In the genomic region with DNA sequence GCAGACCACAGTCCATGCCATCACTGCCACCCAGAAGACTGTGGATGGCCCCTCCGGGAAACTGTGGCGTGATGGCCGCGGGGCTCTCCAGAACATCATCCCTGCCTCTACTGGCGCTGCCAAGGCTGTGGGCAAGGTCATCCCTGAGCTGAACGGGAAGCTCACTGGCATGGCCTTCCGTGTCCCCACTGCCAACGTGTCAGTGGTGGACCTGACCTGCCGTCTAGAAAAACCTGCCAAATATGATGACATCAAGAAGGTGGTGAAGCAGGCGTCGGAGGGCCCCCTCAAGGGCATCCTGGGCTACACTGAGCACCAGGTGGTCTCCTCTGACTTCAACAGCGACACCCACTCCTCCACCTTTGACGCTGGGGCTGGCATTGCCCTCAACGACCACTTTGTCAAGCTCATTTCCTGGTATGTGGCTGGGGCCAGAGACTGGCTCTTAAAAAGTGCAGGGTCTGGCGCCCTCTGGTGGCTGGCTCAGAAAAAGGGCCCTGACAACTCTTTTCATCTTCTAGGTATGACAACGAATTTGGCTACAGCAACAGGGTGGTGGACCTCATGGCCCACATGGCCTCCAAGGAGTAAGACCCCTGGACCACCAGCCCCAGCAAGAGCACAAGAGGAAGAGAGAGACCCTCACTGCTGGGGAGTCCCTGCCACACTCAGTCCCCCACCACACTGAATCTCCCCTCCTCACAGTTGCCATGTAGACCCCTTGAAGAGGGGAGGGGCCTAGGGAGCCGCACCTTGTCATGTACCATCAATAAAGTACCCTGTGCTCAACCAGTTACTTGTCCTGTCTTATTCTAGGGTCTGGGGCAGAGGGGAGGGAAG, we compare ENCODE assay signal across 8 cellular contexts. TPM values are rescaled to one million over a fixed set of nuclear protein-coding genes. Genes with fewer than 3 reads are reported as not detected.
A peak's percentile ranks its signal among the peaks of the same experiment; 100 is the strongest.
DNase-seq lines count a peak whose midpoint lies in the region; ATAC-seq and TF ChIP-seq lines count a peak whose summit lies in the region.
"Not testable (repeated sequence)": the region's sequence is repeated elsewhere in the genome, so short reads cannot be mapped to it uniquely, and the experiment has no call there.

No MANE protein-coding gene starts in this region.

- H3K27ac ChIP-seq in C4-2B (peak overlapping the region; percentile 13), HEK293 (ENCODE audit: extremely low read depth, low read depth, low read length) (peak overlapping the region; percentile 93)
- H3K27ac ChIP-seq in naive thymus-derived CD4-positive, alpha-beta T cell (ENCODE audit: low read depth, low read length) = peak overlapping the region; percentile 52

- not testable (repeated sequence) for H3K27me3 Mint-ChIP-seq in naive thymus-derived CD4-positive, alpha-beta T cell

- H3K9me3 Mint-ChIP-seq in activated naive CD4-positive, alpha-beta T cell treated with anti-CD3 and anti-CD28 coated beads, Interleukin-2, amount 50 U/mL, for 72 hours; naive thymus-derived CD4-positive, alpha-beta T cell: not testable (repeated sequence)

- H3K27me3 ChIP-seq in naive thymus-derived CD4-positive, alpha-beta T cell (ENCODE audit: control insufficient read depth in 2 of 2, insufficient read depth in 2 of 2, low read length in 2 of 2) = not testable (repeated sequence)

- peak overlapping the region; percentile 96 to 99 for H3K27ac Mint-ChIP-seq in activated naive CD4-positive, alpha-beta T cell treated with anti-CD3 and anti-CD28 coated beads, Interleukin-2, amount 50 U/mL, for 72 hours
- H3K27ac Mint-ChIP-seq in naive thymus-derived CD4-positive, alpha-beta T cell = peak overlapping the region; percentile 66 to 94 (median 86)

- DNase-seq in NCI-H345 (lab: John Stamatoyannopoulos, UW) (peak; percentile 79), T1000 (lab: John Stamatoyannopoulos, UW) (peak; percentile 38), fibroblast of the aortic adventitia (ENCODE audit: low read depth) (peak; percentile 90)
- peak; percentile 81 to 83 for DNase-seq in activated naive CD4-positive, alpha-beta T cell treated with anti-CD3 and anti-CD28 coated beads, Interleukin-2, amount 50 U/mL, for 72 hours (ENCODE audit: low spot score in 2 of 2)
- DNase-seq in naive thymus-derived CD4-positive, alpha-beta T cell = peak; percentile 70 to 83 (median 78)
- DNase-seq in stimulated activated CD8-positive, alpha-beta memory T cell treated with anti-CD3 and anti-CD28 coated beads, Interleukin-15, amount 100 ng/mL, for 4 hours (ENCODE audit: low read depth in 2 of 2) = peak; percentile 63 to 75

- H3K36me3 ChIP-seq in HEK293 (ENCODE audit: control insufficient read depth in 2 of 2, insufficient read depth in 1 of 2, low read length in 2 of 2) = peaks cover 3 to 72% of the 10 kb centered on the region in 2 experiments; a peak in 1 of 3 replicates
- peaks cover 12 to 43% (median 15%) of the 10 kb centered on the region in 3 experiments for H3K36me3 ChIP-seq in naive thymus-derived CD4-positive, alpha-beta T cell (ENCODE audit: control insufficient read depth in 2 of 3, insufficient read depth in 3 of 3, low read length in 3 of 3)

- peak; percentile 95 for TF ChIP-seq CTCF in C4-2B (conservative IDR thresholded peaks at IDR 0.05)
- peak; percentile 90 for TF ChIP-seq CTCF in HEK293 (tag by site-specific recombination; IDR thresholded peaks at IDR 0.05)
- TF ChIP-seq CTCF in fibroblast of the aortic adventitia (IDR thresholded peaks at IDR 0.05; ENCODE audit: insufficient read depth, low read length) = peak; percentile 78

- intact Hi-C loops in naive thymus-derived CD4-positive, alpha-beta T cell (cut with micrococcal nuclease) = loop anchor here (1.0 kb wide), 3 partner anchors 114 to 214 kb away; no protein-coding TSS in a partner anchor

- ATAC-seq in activated naive CD4-positive, alpha-beta T cell treated with anti-CD3 and anti-CD28 coated beads, Interleukin-2, amount 50 U/mL, for 72 hours = not testable (repeated sequence)
- peak; percentile 33 for ATAC-seq in naive thymus-derived CD4-positive, alpha-beta T cell

- peaks cover 41 to 70% (median 64%) of the 10 kb centered on the region in 7 donors for H3K4me1 Mint-ChIP-seq in naive thymus-derived CD4-positive, alpha-beta T cell

- H3K4me1 ChIP-seq in HEK293 (ENCODE audit: control insufficient read depth, insufficient read depth, low read length) = not testable (repeated sequence)
- peaks cover 35 to 44% of the 10 kb centered on the region in 2 donors for H3K4me1 ChIP-seq in naive thymus-derived CD4-positive, alpha-beta T cell (ENCODE audit: control insufficient read depth in 2 of 2, insufficient read depth in 2 of 2, low read length in 2 of 2)

- CTCF ChIA-PET in HEK293 (lab: Yijun Ruan, JAX) = interaction anchor here (0.6 to 3.6 kb wide), 26 partner anchors 8 to 219 kb away, joined by 3 to 51 read pairs (median 4); a partner anchor contains a TSS
- CTCF ChIA-PET in naive thymus-derived CD4-positive, alpha-beta T cell (lab: Charles Lee) = interaction anchor here (0.6 to 7.1 kb wide), 31 partner anchors 9 to 215 kb away, joined by 3 to 106 read pairs (median 5); a partner anchor contains a TSS

- peaks cover 48 to 50% of the 10 kb centered on the region in 2 donors for H3K36me3 Mint-ChIP-seq in activated naive CD4-positive, alpha-beta T cell treated with anti-CD3 and anti-CD28 coated beads, Interleukin-2, amount 50 U/mL, for 72 hours
- peaks cover 6 to 37% (median 10%) of the 10 kb centered on the region in 5 donors for H3K36me3 Mint-ChIP-seq in naive thymus-derived CD4-positive, alpha-beta T cell

- H3K4me3 Mint-ChIP-seq in naive thymus-derived CD4-positive, alpha-beta T cell = peak overlapping the region; percentile 19 to 99 (median 63)

- POLR2A ChIA-PET in HEK293 (lab: Yijun Ruan, JAX) = interaction anchor here (0.9 to 4.9 kb wide), 7 partner anchors 11 to 201 kb away, joined by 3 to 46 read pairs (median 6); a partner anchor contains a TSS
- POLR2A ChIA-PET in naive thymus-derived CD4-positive, alpha-beta T cell (lab: Charles Lee) = interaction anchor here (0.7 to 7.5 kb wide), 17 partner anchors 12 to 215 kb away, joined by 3 to 104 read pairs (median 6); a partner anchor contains a TSS

- not testable (repeated sequence) for H3K4me3 ChIP-seq in HEK293 (ENCODE audit: low read depth, low read length); naive thymus-derived CD4-positive, alpha-beta T cell (ENCODE audit: low read length)
- H3K4me3 ChIP-seq in fibroblast of the aortic adventitia (ENCODE audit: low read depth, low read length) = peak overlapping the region; percentile 92

- not testable (repeated sequence) for H3K9me3 ChIP-seq in HEK293 (ENCODE audit: control insufficient read depth, insufficient read depth, low read depth, low read length); naive thymus-derived CD4-positive, alpha-beta T cell (ENCODE audit: control insufficient read depth in 2 of 3, low read length in 3 of 3)

TF ChIP-seq in HEK293, 187 proteins besides CTCF, POLR2A, EP300 and RAD21 (continues in another document):
- peak; percentile 89 for TF ChIP-seq SCRT2 (tag by site-specific recombination; IDR thresholded peaks at IDR 0.05)
- TF ChIP-seq ZFP37 (tag by site-specific recombination; IDR thresholded peaks at IDR 0.05) = 0 out of 2 replicates have a peak, but pooled peaks have one; percentile 23
- TF ChIP-seq ZBTB48 (tag by site-specific recombination; IDR thresholded peaks at IDR 0.05) = 0 out of 2 replicates have a peak, but pooled peaks have one; percentile 25
- 0 out of 2 replicates have a peak, but pooled peaks have one; percentile 29 for TF ChIP-seq ZSCAN30 (tag by site-specific recombination; IDR thresholded peaks at IDR 0.05)

RNA-seq across cellular contexts. Expression of a gene that starts 3.5 kb away (rescaled TPM):
- 1,000 to 10,000 TPM; 5,900 to 8,209 TPM for total RNA-seq in activated naive CD4-positive, alpha-beta T cell treated with anti-CD3 and anti-CD28 coated beads, Interleukin-2, amount 50 U/mL, for 72 hours
- 1,521 and 5,776 TPM in 2 replicates for total RNA-seq in fibroblast of the aortic adventitia (ENCODE audit: low replicate concordance)
- 1,000 to 10,000 TPM in 1 of 5 experiments, 100 to 1,000 TPM in 4; 330 to 4,503 (median 379) TPM for total RNA-seq in naive thymus-derived CD4-positive, alpha-beta T cell
- 1,000 to 10,000 TPM; 1,202 to 1,413 TPM for polyA plus RNA-seq in naive thymus-derived CD4-positive, alpha-beta T cell

RNA-seq across cellular contexts. Expression of a gene that starts 18.0 kb away (rescaled TPM):
- 10 to 100 TPM; 10.3 to 16.4 TPM for total RNA-seq in activated naive CD4-positive, alpha-beta T cell treated with anti-CD3 and anti-CD28 coated beads, Interleukin-2, amount 50 U/mL, for 72 hours
- total RNA-seq in fibroblast of the aortic adventitia (ENCODE audit: low replicate concordance) = 12.7 and 17.2 TPM in 2 replicates
- 10 to 100 TPM; 28.2 to 55.9 (median 45.9) TPM for total RNA-seq in naive thymus-derived CD4-positive, alpha-beta T cell
- polyA plus RNA-seq in naive thymus-derived CD4-positive, alpha-beta T cell = 10 to 100 TPM in 1 of 2 donors, 1 to 10 TPM in 1; 5.4 to 11.4 TPM

RNA-seq across cellular contexts. Expression of a gene that starts 30.3 kb away (rescaled TPM):
- total RNA-seq in activated naive CD4-positive, alpha-beta T cell treated with anti-CD3 and anti-CD28 coated beads, Interleukin-2, amount 50 U/mL, for 72 hours = 10 to 100 TPM; 78.8 to 79.8 TPM
- total RNA-seq in fibroblast of the aortic adventitia (ENCODE audit: low replicate concordance) = 24.0 and 54.6 TPM in 2 replicates
- 100 to 1,000 TPM in 1 of 5 experiments, 10 to 100 TPM in 4; 74.4 to 102 (median 87.6) TPM for total RNA-seq in naive thymus-derived CD4-positive, alpha-beta T cell
- polyA plus RNA-seq in naive thymus-derived CD4-positive, alpha-beta T cell = 10 to 100 TPM; 24.2 to 53.7 TPM

RNA-seq across cellular contexts. Expression of a gene that starts 43.9 kb away (rescaled TPM):
- total RNA-seq in activated naive CD4-positive, alpha-beta T cell treated with anti-CD3 and anti-CD28 coated beads, Interleukin-2, amount 50 U/mL, for 72 hours = 100 to 1,000 TPM; 208 to 276 TPM
- 43.1 and 45.1 TPM in 2 replicates for total RNA-seq in fibroblast of the aortic adventitia (ENCODE audit: low replicate concordance)
- total RNA-seq in naive thymus-derived CD4-positive, alpha-beta T cell = 100 to 1,000 TPM in 1 of 5 experiments, 10 to 100 TPM in 4; 30.3 to 121 (median 38.4) TPM
- polyA plus RNA-seq in naive thymus-derived CD4-positive, alpha-beta T cell = 10 to 100 TPM; 24.4 to 46.7 TPM

RNA-seq across cellular contexts. Expression of a gene that starts 44.7 kb away (rescaled TPM):
- total RNA-seq in activated naive CD4-positive, alpha-beta T cell treated with anti-CD3 and anti-CD28 coated beads, Interleukin-2, amount 50 U/mL, for 72 hours = 100 to 1,000 TPM; 305 to 440 TPM
- total RNA-seq in fibroblast of the aortic adventitia (ENCODE audit: low replicate concordance) = 113 and 167 TPM in 2 replicates
- total RNA-seq in naive thymus-derived CD4-positive, alpha-beta T cell = 100 to 1,000 TPM in 1 of 5 experiments, 10 to 100 TPM in 4; 22.5 to 208 (median 80.9) TPM
- 100 to 1,000 TPM; 204 to 220 TPM for polyA plus RNA-seq in naive thymus-derived CD4-positive, alpha-beta T cell

Comparison
In these comparisons a context has a peak if more than half of its experiments do, and no peak if none do; other contexts are left out.
1. H3K27ac ChIP-seq: peak in every context shown above with its lines; median percentile 93 in HEK293; 52 in naive thymus-derived CD4-positive, alpha-beta T cell; 13 in C4-2B.
2. DNase-seq: peak in every context shown above with its lines; median percentile 90 in fibroblast of the aortic adventitia; 82 in activated naive CD4-positive, alpha-beta T cell treated with anti-CD3 and anti-CD28 coated beads, Interleukin-2, amount 50 U/mL, for 72 hours; 79 in NCI-H345; 78 in naive thymus-derived CD4-positive, alpha-beta T cell; 69 in stimulated activated CD8-positive, alpha-beta memory T cell treated with anti-CD3 and anti-CD28 coated beads, Interleukin-15, amount 100 ng/mL, for 4 hours; 38 in T1000.